ENCODE assay signal across 1 cellular context in genomic region chr5:18792145-18792544, GRCh38.
TF ChIP-seq lines count a peak whose summit lies in the region.

No MANE protein-coding gene starts in this region.

TF ChIP-seq in HEK293, 187 proteins besides CTCF, POLR2A, EP300 and RAD21 (continued from another document and continues in another):
- TF ChIP-seq ZBTB44 (tag by site-specific recombination; IDR thresholded peaks at IDR 0.05) = no peak
- no peak for TF ChIP-seq KLF9 (tag by site-specific recombination; IDR thresholded peaks at IDR 0.05; ENCODE audit: low read depth)
- TF ChIP-seq ZNF148 (tag by site-specific recombination; IDR thresholded peaks at IDR 0.05; ENCODE audit: borderline replicate concordance) = no peak
- TF ChIP-seq ZNF398 (tag by site-specific recombination; IDR thresholded peaks at IDR 0.05) = no peak
- no peak for TF ChIP-seq ZFP41 (tag by site-specific recombination; IDR thresholded peaks at IDR 0.05; ENCODE audit: borderline replicate concordance)
- no peak for TF ChIP-seq HOXC10 (CRISPR knock-in tag; IDR thresholded peaks at IDR 0.05)
- TF ChIP-seq ZNF692 (tag by site-specific recombination; IDR thresholded peaks at IDR 0.05) = no peak
- no peak for TF ChIP-seq KLF7 (tag by site-specific recombination; IDR thresholded peaks at IDR 0.05; ENCODE audit: borderline replicate concordance)
- no peak for TF ChIP-seq ZNF777 (tag by site-specific recombination; IDR thresholded peaks at IDR 0.05; ENCODE audit: borderline replicate concordance)
- no peak for TF ChIP-seq PBX3 (CRISPR knock-in tag; IDR thresholded peaks at IDR 0.05)
- TF ChIP-seq ZBTB20 (tag by site-specific recombination; IDR thresholded peaks at IDR 0.05) = no peak
- TF ChIP-seq ZIC2 (tag by site-specific recombination; IDR thresholded peaks at IDR 0.05) = no peak
- no peak for TF ChIP-seq ZNF292 (tag by site-specific recombination; IDR thresholded peaks at IDR 0.05; ENCODE audit: borderline replicate concordance, low read depth)
- TF ChIP-seq ZNF221 (tag by site-specific recombination; IDR thresholded peaks at IDR 0.05; ENCODE audit: borderline replicate concordance) = no peak
- TF ChIP-seq REST (tag by site-specific recombination; IDR thresholded peaks at IDR 0.05) = no peak
- no peak for TF ChIP-seq PRDM6 (tag by site-specific recombination; IDR thresholded peaks at IDR 0.05)
- peak; percentile 95 for TF ChIP-seq TRIM28 (IDR thresholded peaks at IDR 0.05; ENCODE audit: borderline replicate concordance, low read length)
- TF ChIP-seq ZNF473 (tag by site-specific recombination; IDR thresholded peaks at IDR 0.05) = no peak
- no peak for TF ChIP-seq ZSCAN23 (tag by site-specific recombination; IDR thresholded peaks at IDR 0.05)
- 0 out of 2 replicates have a peak, but pooled peaks have one; percentile 16 for TF ChIP-seq ZNF302 (tag by site-specific recombination; IDR thresholded peaks at IDR 0.05; ENCODE audit: low read depth)
- no peak for TF ChIP-seq ZNF169 (tag by site-specific recombination; IDR thresholded peaks at IDR 0.05)
- TF ChIP-seq GFI1B (tag by site-specific recombination; IDR thresholded peaks at IDR 0.05) = no peak
- TF ChIP-seq KLF10 (tag by site-specific recombination; IDR thresholded peaks at IDR 0.05) = no peak
- TF ChIP-seq ZNF391 (tag by site-specific recombination; IDR thresholded peaks at IDR 0.05; ENCODE audit: borderline replicate concordance, low read depth) = no peak
- TF ChIP-seq HOXA7 (CRISPR knock-in tag; IDR thresholded peaks at IDR 0.05; ENCODE audit: borderline replicate concordance) = no peak
- TF ChIP-seq ZNF311 (tag by site-specific recombination; IDR thresholded peaks at IDR 0.05; ENCODE audit: borderline replicate concordance) = no peak
- no peak for TF ChIP-seq SP2 (tag by site-specific recombination; IDR thresholded peaks at IDR 0.05)
- TF ChIP-seq ZNF837 (tag by site-specific recombination; IDR thresholded peaks at IDR 0.05) = no peak
- TF ChIP-seq GLIS2 (tag by site-specific recombination; IDR thresholded peaks at IDR 0.05) = peak; percentile 43
- peak; percentile 80 for TF ChIP-seq ZFP37 (tag by site-specific recombination; IDR thresholded peaks at IDR 0.05)
- no peak for TF ChIP-seq ZNF26 (tag by site-specific recombination; IDR thresholded peaks at IDR 0.05)
- TF ChIP-seq ZSCAN30 (tag by site-specific recombination; IDR thresholded peaks at IDR 0.05) = no peak
- TF ChIP-seq ZNF585B (tag by site-specific recombination; IDR thresholded peaks at IDR 0.05) = no peak
- no peak for TF ChIP-seq IKZF3 (tag by site-specific recombination; IDR thresholded peaks at IDR 0.05)
- no peak for TF ChIP-seq EGR2 (tag by site-specific recombination; IDR thresholded peaks at IDR 0.05; ENCODE audit: low read depth)
- no peak for TF ChIP-seq ZNF138 (tag by site-specific recombination; IDR thresholded peaks at IDR 0.05; ENCODE audit: borderline replicate concordance)
- TF ChIP-seq ZBTB11 (tag by site-specific recombination; conservative IDR thresholded peaks at IDR 0.05; ENCODE audit: low read depth) = no peak
- no peak for TF ChIP-seq ZNF768 (tag by site-specific recombination; IDR thresholded peaks at IDR 0.05)
- 0 out of 2 replicates have a peak, but pooled peaks have one; percentile 60 for TF ChIP-seq GLI4 (tag by site-specific recombination; IDR thresholded peaks at IDR 0.05)
- no peak for TF ChIP-seq MZF1 (tag by site-specific recombination; IDR thresholded peaks at IDR 0.05; ENCODE audit: borderline replicate concordance)
- TF ChIP-seq ZNF19 (tag by site-specific recombination; IDR thresholded peaks at IDR 0.05; ENCODE audit: low read depth) = no peak
- TF ChIP-seq ZXDB (tag by site-specific recombination; IDR thresholded peaks at IDR 0.05) = no peak
